In the genomic region with DNA sequence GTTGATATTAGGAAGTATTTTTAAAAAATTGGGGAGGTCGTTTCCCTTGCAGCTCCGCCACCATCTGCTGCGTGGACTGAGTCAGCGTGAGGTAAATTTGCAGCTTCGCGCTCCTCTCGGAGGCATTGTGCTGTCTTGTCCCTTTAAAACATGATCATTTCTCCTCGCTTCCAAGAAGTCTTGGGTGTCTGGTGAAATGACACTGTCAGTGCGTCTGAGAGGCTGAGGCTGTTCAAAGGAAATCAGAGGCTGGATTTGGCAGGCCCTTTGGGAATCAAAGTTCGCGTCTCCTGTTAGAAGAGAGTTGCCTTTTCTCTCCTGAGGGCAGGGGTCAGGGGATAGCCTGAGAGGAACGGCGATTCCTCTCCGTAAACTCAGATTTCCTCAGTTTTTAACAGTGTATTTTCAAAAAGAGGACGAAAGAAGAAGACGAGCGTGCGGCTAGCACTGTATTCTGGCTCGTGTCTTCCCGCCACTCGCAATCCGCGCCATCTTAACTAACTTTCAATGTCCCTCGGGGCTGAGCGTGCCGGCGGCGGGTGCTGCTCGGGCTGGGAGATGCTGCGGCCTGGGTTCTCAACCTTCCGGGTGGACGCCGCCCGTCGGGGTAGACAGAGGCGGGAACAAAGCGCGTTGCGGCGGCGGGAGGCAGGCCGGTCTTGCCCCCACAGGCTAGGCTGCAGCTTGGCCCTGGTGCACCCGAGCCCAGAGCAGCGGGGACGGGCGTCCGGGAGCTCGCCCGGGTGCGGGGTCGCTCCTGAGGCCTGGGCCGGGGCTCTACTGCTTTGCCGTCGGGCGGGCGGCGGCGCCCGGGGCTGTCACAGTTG, we compare ENCODE assay signal across 12 cellular contexts. TPM values are rescaled to one million over a fixed set of nuclear protein-coding genes. Genes with fewer than 3 reads are reported as not detected.
DNase-seq lines count a peak whose midpoint lies in the region; ATAC-seq and TF ChIP-seq lines count a peak whose summit lies in the region.
"Had no signal": no experiment of that assay in that cellular context is flagged by ENCODE, and none has a peak within 500 bp of the region (broad histone marks: within the 10 kb centered on the region; RNA-seq: fewer than 3 reads in every experiment).

No MANE protein-coding gene starts in this region.

- H3K4me1 ChIP-seq in ACC112 (ENCODE audit: control insufficient read depth, insufficient read depth, low read length, unreplicated experiment) = no peaks in the 10 kb centered on the region
- H3K4me1 ChIP-seq in colonic mucosa = peaks cover 4% of the 10 kb centered on the region

- H3K27me3 Mint-ChIP-seq in HFFc6 (ENCODE audit: insufficient read depth) (peaks cover 51% of the 10 kb centered on the region), natural killer cell (ENCODE audit: low read depth in 2 of 2) (peaks cover 52 to 84% of the 10 kb centered on the region in 2 donors)

- H3K27ac ChIP-seq in ACC112 (ENCODE audit: low read depth, low read length) = no peak overlapping the region
- no peak overlapping the region for H3K27ac ChIP-seq in colonic mucosa
- H3K27ac ChIP-seq: heart right ventricle, right lobe of liver, stomach had no signal

- H3K4me1 Mint-ChIP-seq in HFFc6 (ENCODE audit: low read depth) (peaks cover 14% of the 10 kb centered on the region), natural killer cell (peaks cover 23 to 29% of the 10 kb centered on the region in 2 donors)

- no peak for TF ChIP-seq CTCF in HFFc6 (IDR thresholded peaks at IDR 0.05)
- TF ChIP-seq CTCF in colonic mucosa (IDR thresholded peaks at IDR 0.05) = no peak
- no peak for TF ChIP-seq CTCF in natural killer cell (IDR thresholded peaks at IDR 0.05)

- peak overlapping the region; percentile 55 for H3K4me3 Mint-ChIP-seq in HFFc6
- peak overlapping the region; percentile 71 for H3K4me3 Mint-ChIP-seq in natural killer cell

- H3K27ac Mint-ChIP-seq in HFFc6 (no peak overlapping the region), natural killer cell (no peak overlapping the region)

- H3K79me2 ChIP-seq in ACC112 (ENCODE audit: control insufficient read depth, insufficient read depth, low read length, unreplicated experiment) = no peaks in the 10 kb centered on the region

- peaks cover 21% of the 10 kb centered on the region for H3K36me3 Mint-ChIP-seq in HFFc6 (ENCODE audit: low read depth)
- peaks cover 10% of the 10 kb centered on the region for H3K36me3 Mint-ChIP-seq in natural killer cell

- H3K9me3 ChIP-seq in colonic mucosa = no peaks in the 10 kb centered on the region
- H3K9me3 ChIP-seq: heart right ventricle, right lobe of liver had no signal

- H3K27me3 ChIP-seq in ACC112 (ENCODE audit: insufficient read depth, low read length) (peaks cover 68% of the 10 kb centered on the region), colonic mucosa (peaks cover 63% of the 10 kb centered on the region)

- intact Hi-C loops in colonic mucosa (cut with DNase I) = no loop called here
- intact Hi-C loops in natural killer cell (cut with micrococcal nuclease) = no loop called here

- H3K9me3 Mint-ChIP-seq in HFFc6 = peaks cover 20% of the 10 kb centered on the region
- no peaks in the 10 kb centered on the region for H3K9me3 Mint-ChIP-seq in natural killer cell

- DNase-seq in HFFc6 (no peak), colonic mucosa (peak; percentile 17), natural killer cell (no peak), NCI-H128 (lab: John Stamatoyannopoulos, UW; ENCODE audit: unreplicated experiment) (no peak), AML-193 (lab: John Stamatoyannopoulos, UW) (no peak)
- no peak for DNase-seq in activated effector memory CD4-positive, alpha-beta T cell treated with Interleukin-2 at 50 U/mL for 16 hours
- DNase-seq: heart right ventricle, NCI-H526 treated with DMSO at 0.1 percent for 48 hours, right lobe of liver, stomach had no signal

- peak in 1 of 3 donors; percentile 15 for ATAC-seq in natural killer cell
- ATAC-seq in GM18519 (IDR thresholded peaks at IDR 0.05; ENCODE audit: low FRiP score, unreplicated experiment) = no peak

- H3K4me3 ChIP-seq in ACC112 (ENCODE audit: low read depth, low read length) (peak overlapping the region; percentile 79), colonic mucosa (peak overlapping the region; percentile 20)

- peak overlapping the region; percentile 74 for H2AFZ ChIP-seq in ACC112 (ENCODE audit: low read length, unreplicated experiment)

- no peaks in the 10 kb centered on the region for H3K36me3 ChIP-seq in ACC112 (ENCODE audit: insufficient read depth, low read length)
- no peaks in the 10 kb centered on the region for H3K36me3 ChIP-seq in colonic mucosa
- H3K36me3 ChIP-seq: heart right ventricle, right lobe of liver, stomach had no signal

- H3K9ac ChIP-seq in colonic mucosa (ENCODE audit: low read depth in 2 of 2, low read length in 2 of 2) = no peak overlapping the region

RNA-seq across cellular contexts. Expression of gene TBR1, which starts 11.5 kb away (rescaled TPM):
- under 1 TPM in 1 of 6 experiments, not detected in 5; 0.02 TPM for total RNA-seq in HFFc6 (2021; fragmentation: NEBNext Ultra II Directional; extraction: Animal tissue kit (Norgen Biotek cat#: 25700))
- total RNA-seq in colonic mucosa (not detected), natural killer cell (not detected)
- total RNA-seq: heart right ventricle, right lobe of liver, stomach had no signal
